Comparison of ENCODE assay signal across 34 cellular contexts in the genomic region with DNA sequence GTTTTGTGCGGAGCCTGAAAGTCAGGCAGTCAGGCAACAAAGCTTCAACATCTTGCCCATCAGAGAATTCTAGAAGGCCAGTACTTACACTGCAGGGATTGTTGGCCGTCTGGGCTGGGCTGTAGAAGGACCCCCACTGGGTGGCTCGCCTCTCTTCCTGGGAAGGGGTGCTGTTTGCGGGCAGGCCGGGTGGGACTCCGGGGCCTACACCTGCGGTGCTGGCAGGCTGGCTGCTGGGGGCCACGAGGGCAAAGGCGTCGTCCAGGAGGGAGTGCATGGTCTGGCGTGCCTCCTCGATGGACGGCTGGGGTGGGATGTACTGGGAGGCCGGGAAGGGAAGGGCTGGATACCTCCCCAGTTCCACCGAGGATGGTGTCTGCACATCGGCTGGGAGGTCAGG.
DNase-seq lines count a peak whose midpoint lies in the region; ATAC-seq and TF ChIP-seq lines count a peak whose summit lies in the region.
"Had no signal": no experiment of that assay in that cellular context is flagged by ENCODE, and none has a peak within 500 bp of the region (broad histone marks: within the 10 kb centered on the region; RNA-seq: fewer than 3 reads in every experiment).

No MANE protein-coding gene starts in this region.

- H3K4me3 ChIP-seq in endodermal cell (ENCODE audit: low read length), result no peak overlapping the region
- H3K4me3 ChIP-seq in neuronal stem cell (ENCODE audit: low read length in 2 of 2), result peak overlapping the region in 1 of 2 donors; percentile 18
- H3K4me3 ChIP-seq: A549; BLaER1; BLaER1 treated with 17β-estradiol and CSF1 and Interleukin-3, amounts not matched to agents 10 nM and 100 nM had no signal

- CTCF ChIA-PET in Calu3 (lab: Charles Lee), result no interaction called here

- H3K9ac ChIP-seq in endodermal cell (ENCODE audit: extremely low read depth, low read length, poor library complexity, severe bottlenecking) (no peak overlapping the region), neuronal stem cell (ENCODE audit: low read depth, low read length, poor library complexity) (peak overlapping the region; percentile 45)
- H3K9ac ChIP-seq: BLaER1; BLaER1 treated with 17β-estradiol and CSF1 and Interleukin-3, amounts not matched to agents 10 nM and 100 nM had no signal

- H2BK15ac ChIP-seq in neuronal stem cell (ENCODE audit: low read length), result no peak overlapping the region

- peak overlapping the region; percentile 27 for H3K27ac Mint-ChIP-seq in Calu3 (ENCODE audit: unreplicated experiment)
- H3K27ac Mint-ChIP-seq in endodermal cell, result no peak overlapping the region
- H3K27ac Mint-ChIP-seq in progenitor cell of endocrine pancreas, result peak overlapping the region; percentile 24
- H3K27ac Mint-ChIP-seq in glutamatergic neuron (ENCODE audit: unreplicated experiment), result no peak overlapping the region
- H3K27ac Mint-ChIP-seq: B cell; CD14-positive monocyte; CD4-positive, alpha-beta T cell; CD8-positive, alpha-beta T cell had no signal

- WGBS in endodermal cell (ENCODE audit: insufficient coverage in 1 of 2, insufficient read length in 1 of 2), 2 experiments, result 94 to 97% methylated on average over 11 to 16 of the region's 16 CpGs
- WGBS in neuronal stem cell (ENCODE audit: extremely low coverage in 2 of 2, insufficient read length in 2 of 2, insufficient replicate concordance in 1 of 2), 2 donors, result no CpG with 5 or more reads among the region's 16 CpGs

- no peak overlapping the region for H3K4ac ChIP-seq in neuronal stem cell (ENCODE audit: low read length)

- no peak overlapping the region for H2BK12ac ChIP-seq in neuronal stem cell (ENCODE audit: low read length)

- H3K4me3 Mint-ChIP-seq in Calu3 (ENCODE audit: low read depth, unreplicated experiment) (no peak overlapping the region), endodermal cell (no peak overlapping the region), progenitor cell of endocrine pancreas (ENCODE audit: low read depth) (no peak overlapping the region), glutamatergic neuron (ENCODE audit: unreplicated experiment) (no peak overlapping the region)
- H3K4me3 Mint-ChIP-seq: B cell; CD14-positive monocyte; CD4-positive, alpha-beta memory T cell; CD4-positive, alpha-beta T cell; CD8-positive, alpha-beta memory T cell; CD8-positive, alpha-beta T cell had no signal

- no peaks in the 10 kb centered on the region for H3K27me3 Mint-ChIP-seq in Calu3 (ENCODE audit: unreplicated experiment)
- H3K27me3 Mint-ChIP-seq in endodermal cell (ENCODE audit: insufficient read depth), result no peaks in the 10 kb centered on the region
- H3K27me3 Mint-ChIP-seq in progenitor cell of endocrine pancreas, result no peaks in the 10 kb centered on the region
- peaks cover 6% of the 10 kb centered on the region for H3K27me3 Mint-ChIP-seq in glutamatergic neuron (ENCODE audit: unreplicated experiment)
- H3K27me3 Mint-ChIP-seq: B cell; CD4-positive, alpha-beta T cell had no signal

- H3K36me3 ChIP-seq in endodermal cell (ENCODE audit: control insufficient read depth, insufficient read depth, low read length) (peaks cover 55% of the 10 kb centered on the region), neuronal stem cell (replicated peaks in 1 of 2; ENCODE audit: control insufficient read depth in 2 of 2, insufficient read depth in 2 of 2, low read length in 2 of 2) (peaks cover 13 to 98% of the 10 kb centered on the region in 2 donors)

- no peak for DNase-seq in Calu3
- peak; percentile 27 for DNase-seq in endodermal cell
- DNase-seq in neuronal stem cell (ENCODE audit: low spot score), result no peak
- no peak for DNase-seq in progenitor cell of endocrine pancreas (ENCODE audit: low spot score, unreplicated experiment)
- DNase-seq in foreskin melanocyte, result no peak
- DNase-seq in glutamatergic neuron, result no peak
- DNase-seq in left colon, result no peak
- no peak for DNase-seq in dedifferentiated amniotic fluid mesenchymal stem cell (ENCODE audit: extremely low spot score)
- DNase-seq: 8988T; ACHN; AML-193; BE2C; C1 segment of cervical spinal cord; Caco-2; CD4-positive, alpha-beta memory T cell; CD4-positive, alpha-beta T cell; CD4-positive, CD25-positive, alpha-beta regulatory T cell; CD8-positive, alpha-beta memory T cell; CD8-positive, alpha-beta T cell; COR-L47; DMS 273 treated with DMSO at 0.1 percent for 48 hours; DMS153; DMS53; DMS79; DMS79 treated with DMSO at 0.1 percent for 48 hours; DND-41; EL had no signal

- peaks cover 4% of the 10 kb centered on the region for H3K79me1 ChIP-seq in neuronal stem cell (ENCODE audit: low read depth, low read length)

- H3K9me3 Mint-ChIP-seq in Calu3 (ENCODE audit: low read depth, unreplicated experiment) (peaks cover 6% of the 10 kb centered on the region), endodermal cell (peaks cover 7% of the 10 kb centered on the region), progenitor cell of endocrine pancreas (ENCODE audit: low read depth) (peaks cover 8% of the 10 kb centered on the region), glutamatergic neuron (ENCODE audit: unreplicated experiment) (peaks cover 3% of the 10 kb centered on the region)

- H3K18ac ChIP-seq in neuronal stem cell (ENCODE audit: low read length), result no peak overlapping the region

- no peak overlapping the region for H3K4me2 ChIP-seq in neuronal stem cell (ENCODE audit: insufficient read depth, low read length, poor library complexity, severe bottlenecking)
- H3K4me2 ChIP-seq: A549; BLaER1; BLaER1 treated with 17β-estradiol and CSF1 and Interleukin-3, amounts not matched to agents 10 nM and 100 nM had no signal

- H3K27ac ChIP-seq in endodermal cell (ENCODE audit: low read depth, low read length) (no peak overlapping the region), neuronal stem cell (replicated peaks; ENCODE audit: low read length) (no peak overlapping the region)
- H3K27ac ChIP-seq: 22Rv1; A549; BLaER1; BLaER1 treated with 17β-estradiol and CSF1 and Interleukin-3, amounts not matched to agents 10 nM and 100 nM; C4-2B had no signal

- no TSS peak for BruUV-seq in Calu3 (replicated peaks; lab: Mats Ljungman, UMichigan)

- TF ChIP-seq CTCF in Calu3 (IDR thresholded peaks at IDR 0.05; ENCODE audit: unreplicated experiment) (no peak), endodermal cell (conservative IDR thresholded peaks at IDR 0.05) (no peak), progenitor cell of endocrine pancreas (IDR thresholded peaks at IDR 0.05; ENCODE audit: unreplicated experiment) (no peak), glutamatergic neuron (IDR thresholded peaks at IDR 0.05; ENCODE audit: partially characterized antibody, unreplicated experiment) (no peak)

- H3K23ac ChIP-seq in neuronal stem cell (ENCODE audit: low read depth, low read length, poor library complexity), result peak overlapping the region; percentile 68

- H3K27me3 ChIP-seq in endodermal cell (ENCODE audit: control insufficient read depth, insufficient read depth, low read length, poor library complexity, severe bottlenecking), result no peaks in the 10 kb centered on the region
- no peaks in the 10 kb centered on the region for H3K27me3 ChIP-seq in neuronal stem cell (ENCODE audit: control insufficient read depth in 3 of 3, insufficient read depth in 3 of 3, low read depth in 1 of 3, low read length in 3 of 3)
- H3K27me3 ChIP-seq: BE2C; BLaER1; BLaER1 treated with 17β-estradiol and CSF1 and Interleukin-3, amounts not matched to agents 10 nM and 100 nM had no signal

- intact Hi-C loops in Calu3 (cut with micrococcal nuclease; ENCODE audit: unreplicated experiment) (loop anchor here (10.0 kb wide), 3 partner anchors 196 to 956 kb away; partner anchors contain the start of gene CREB3L2), left colon (cut with DNase I, micrococcal nuclease) (no loop called here)

- H4K8ac ChIP-seq in neuronal stem cell (ENCODE audit: low read depth, low read length), result no peak overlapping the region

- no peak overlapping the region for H2AK5ac ChIP-seq in neuronal stem cell (ENCODE audit: low read depth, low read length)

- H3K4me1 Mint-ChIP-seq in Calu3 (ENCODE audit: low read depth, unreplicated experiment) (peaks cover 22% of the 10 kb centered on the region), endodermal cell (no peaks in the 10 kb centered on the region), progenitor cell of endocrine pancreas (ENCODE audit: low read depth) (no peaks in the 10 kb centered on the region), glutamatergic neuron (ENCODE audit: low read depth, unreplicated experiment) (no peaks in the 10 kb centered on the region)
- H3K4me1 Mint-ChIP-seq: B cell had no signal

- no peak overlapping the region for H3K14ac ChIP-seq in neuronal stem cell (ENCODE audit: low read length)

- ATAC-seq in left colon, result no peak
- ATAC-seq: A549; CD8-positive, alpha-beta T cell had no signal

- H3K9me3 ChIP-seq in endodermal cell (ENCODE audit: control insufficient read depth, low read length), result peaks cover 18% of the 10 kb centered on the region
- H3K9me3 ChIP-seq in neuronal stem cell (replicated peaks in 1 of 2; ENCODE audit: control insufficient read depth in 2 of 2, insufficient read depth in 1 of 2, low read depth in 1 of 2, low read length in 2 of 2), result peaks cover 0 to 17% of the 10 kb centered on the region in 2 donors
- H3K9me3 ChIP-seq: A549, BE2C, Caco-2 had no signal

- peaks cover 4% of the 10 kb centered on the region for H3K36me3 Mint-ChIP-seq in Calu3 (ENCODE audit: insufficient read depth, unreplicated experiment)
- peaks cover 80% of the 10 kb centered on the region for H3K36me3 Mint-ChIP-seq in endodermal cell (ENCODE audit: low read depth)
- peaks cover 52% of the 10 kb centered on the region for H3K36me3 Mint-ChIP-seq in progenitor cell of endocrine pancreas (ENCODE audit: insufficient read depth)
- peaks cover 28% of the 10 kb centered on the region for H3K36me3 Mint-ChIP-seq in glutamatergic neuron (ENCODE audit: unreplicated experiment)
- H3K36me3 Mint-ChIP-seq: CD14-positive monocyte; CD4-positive, CD25-positive, alpha-beta regulatory T cell had no signal

- H4K91ac ChIP-seq in neuronal stem cell (ENCODE audit: low read depth, low read length, poor library complexity), result no peak overlapping the region

- H3K4me1 ChIP-seq in endodermal cell (ENCODE audit: control insufficient read depth, insufficient read depth, low read length), result no peaks in the 10 kb centered on the region
- H3K4me1 ChIP-seq in neuronal stem cell (ENCODE audit: control insufficient read depth in 2 of 2, insufficient read depth in 1 of 2, low read depth in 1 of 2, low read length in 2 of 2), result no peaks in the 10 kb centered on the region
- H3K4me1 ChIP-seq: BE2C, BLaER1, Caco-2 had no signal

- H2BK5ac ChIP-seq in neuronal stem cell (ENCODE audit: low read length), result no peak overlapping the region

- no peak overlapping the region for H2BK120ac ChIP-seq in neuronal stem cell (ENCODE audit: low read depth, low read length)

- H2AFZ ChIP-seq in neuronal stem cell (ENCODE audit: low read length), result no peak overlapping the region

Comparison
In these comparisons a context has a peak if more than half of its experiments do, and no peak if none do; other contexts are left out.
1. H3K27ac Mint-ChIP-seq: peak in Calu3 (single experiment) and progenitor cell of endocrine pancreas (single experiment); none in endodermal cell (single experiment) and glutamatergic neuron (single experiment).